Comparison of ENCODE assay signal across 3 cellular contexts in the genomic region with DNA sequence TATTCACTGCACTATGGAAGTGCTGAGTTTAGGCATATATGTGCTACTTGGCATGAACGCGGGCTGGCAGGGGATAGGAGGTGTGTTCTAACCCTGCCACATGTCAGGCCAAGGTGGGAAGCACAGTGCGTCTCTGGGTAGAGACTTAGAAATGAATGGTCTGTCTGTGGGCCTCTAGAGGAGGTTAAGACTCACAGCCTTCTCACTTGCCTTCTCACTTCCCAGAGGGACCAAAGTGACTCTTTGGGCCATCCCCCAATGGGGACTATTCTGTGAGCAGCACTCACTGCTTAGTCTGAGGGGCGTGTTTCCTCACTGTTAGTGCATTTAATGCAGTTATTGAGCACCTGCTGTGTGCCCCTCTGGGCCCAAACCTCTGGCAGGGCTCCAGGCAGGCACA.
A peak's percentile ranks its signal among the peaks of the same experiment; 100 is the strongest.
TF ChIP-seq lines count a peak whose summit lies in the region.

No MANE protein-coding gene starts in this region.

TF ChIP-seq in IMR-90, 13 proteins besides CTCF, POLR2A, EP300 and RAD21:
- no peak for TF ChIP-seq MAFK (IDR thresholded peaks at IDR 0.05; ENCODE audit: low read depth, low read length)
- TF ChIP-seq FOS (IDR thresholded peaks at IDR 0.05; ENCODE audit: low read depth, low read length), result no peak
- no peak for TF ChIP-seq CHD1 (IDR thresholded peaks at IDR 0.05; ENCODE audit: low read depth, low read length)
- no peak for TF ChIP-seq RFX5 (IDR thresholded peaks at IDR 0.05; ENCODE audit: low read depth, low read length)
- no peak for TF ChIP-seq MXI1 (IDR thresholded peaks at IDR 0.05; ENCODE audit: borderline replicate concordance, low read depth, low read length)
- no peak for TF ChIP-seq MAZ (IDR thresholded peaks at IDR 0.05; ENCODE audit: borderline replicate concordance, low read depth, low read length)
- TF ChIP-seq RCOR1 (IDR thresholded peaks at IDR 0.05; ENCODE audit: insufficient replicate concordance, low read length), result no peak
- TF ChIP-seq CEBPB (IDR thresholded peaks at IDR 0.05; ENCODE audit: low read depth, low read length), result no peak
- no peak for TF ChIP-seq BHLHE40 (IDR thresholded peaks at IDR 0.05; ENCODE audit: low read depth, low read length)
- TF ChIP-seq NFE2L2 (IDR thresholded peaks at IDR 0.05; ENCODE audit: low read depth, low read length), result no peak
- TF ChIP-seq, protein P1, sequence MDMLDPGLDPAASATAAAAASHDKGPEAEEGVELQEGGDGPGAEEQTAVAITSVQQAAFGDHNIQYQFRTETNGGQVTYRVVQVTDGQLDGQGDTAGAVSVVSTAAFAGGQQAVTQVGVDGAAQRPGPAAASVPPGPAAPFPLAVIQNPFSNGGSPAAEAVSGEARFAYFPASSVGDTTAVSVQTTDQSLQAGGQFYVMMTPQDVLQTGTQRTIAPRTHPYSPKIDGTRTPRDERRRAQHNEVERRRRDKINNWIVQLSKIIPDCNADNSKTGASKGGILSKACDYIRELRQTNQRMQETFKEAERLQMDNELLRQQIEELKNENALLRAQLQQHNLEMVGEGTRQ (IDR thresholded peaks at IDR 0.05; ENCODE audit: low read depth, low read length), result no peak
- TF ChIP-seq, protein P2, sequence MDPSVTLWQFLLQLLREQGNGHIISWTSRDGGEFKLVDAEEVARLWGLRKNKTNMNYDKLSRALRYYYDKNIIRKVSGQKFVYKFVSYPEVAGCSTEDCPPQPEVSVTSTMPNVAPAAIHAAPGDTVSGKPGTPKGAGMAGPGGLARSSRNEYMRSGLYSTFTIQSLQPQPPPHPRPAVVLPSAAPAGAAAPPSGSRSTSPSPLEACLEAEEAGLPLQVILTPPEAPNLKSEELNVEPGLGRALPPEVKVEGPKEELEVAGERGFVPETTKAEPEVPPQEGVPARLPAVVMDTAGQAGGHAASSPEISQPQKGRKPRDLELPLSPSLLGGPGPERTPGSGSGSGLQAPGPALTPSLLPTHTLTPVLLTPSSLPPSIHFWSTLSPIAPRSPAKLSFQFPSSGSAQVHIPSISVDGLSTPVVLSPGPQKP (IDR thresholded peaks at IDR 0.05; ENCODE audit: borderline replicate concordance, low read depth, low read length), result no peak
- TF ChIP-seq SMC3 (IDR thresholded peaks at IDR 0.05; ENCODE audit: low read depth, low read length), result no peak

TF ChIP-seq in K562, 482 proteins besides CTCF, POLR2A, EP300 and RAD21:
- TF ChIP-seq, protein P3, sequence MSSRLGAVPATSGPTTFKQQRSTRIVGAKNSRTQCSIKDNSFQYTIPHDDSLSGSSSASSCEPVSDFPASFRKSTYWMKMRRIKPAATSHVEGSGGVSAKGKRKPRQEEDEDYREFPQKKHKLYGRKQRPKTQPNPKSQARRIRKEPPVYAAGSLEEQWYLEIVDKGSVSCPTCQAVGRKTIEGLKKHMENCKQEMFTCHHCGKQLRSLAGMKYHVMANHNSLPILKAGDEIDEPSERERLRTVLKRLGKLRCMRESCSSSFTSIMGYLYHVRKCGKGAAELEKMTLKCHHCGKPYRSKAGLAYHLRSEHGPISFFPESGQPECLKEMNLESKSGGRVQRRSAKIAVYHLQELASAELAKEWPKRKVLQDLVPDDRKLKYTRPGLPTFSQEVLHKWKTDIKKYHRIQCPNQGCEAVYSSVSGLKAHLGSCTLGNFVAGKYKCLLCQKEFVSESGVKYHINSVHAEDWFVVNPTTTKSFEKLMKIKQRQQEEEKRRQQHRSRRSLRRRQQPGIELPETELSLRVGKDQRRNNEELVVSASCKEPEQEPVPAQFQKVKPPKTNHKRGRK (tag; IDR thresholded peaks at IDR 0.05), result no peak
- no peak for TF ChIP-seq TEAD2 (tag; IDR thresholded peaks at IDR 0.05)
- 0 out of 2 replicates have a peak, but pooled peaks have one; percentile 44 for TF ChIP-seq ZKSCAN8 (CRISPR knock-in tag; IDR thresholded peaks at IDR 0.05)
- no peak for TF ChIP-seq NFATC3 (IDR thresholded peaks at IDR 0.05)
- TF ChIP-seq, protein P4, sequence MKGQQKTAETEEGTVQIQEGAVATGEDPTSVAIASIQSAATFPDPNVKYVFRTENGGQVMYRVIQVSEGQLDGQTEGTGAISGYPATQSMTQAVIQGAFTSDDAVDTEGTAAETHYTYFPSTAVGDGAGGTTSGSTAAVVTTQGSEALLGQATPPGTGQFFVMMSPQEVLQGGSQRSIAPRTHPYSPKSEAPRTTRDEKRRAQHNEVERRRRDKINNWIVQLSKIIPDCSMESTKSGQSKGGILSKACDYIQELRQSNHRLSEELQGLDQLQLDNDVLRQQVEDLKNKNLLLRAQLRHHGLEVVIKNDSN (CRISPR knock-in tag; IDR thresholded peaks at IDR 0.05), result no peak
- no peak for TF ChIP-seq FOXK1 (CRISPR knock-in tag; IDR thresholded peaks at IDR 0.05; ENCODE audit: borderline replicate concordance)
- no peak for TF ChIP-seq BACH1 (tag; IDR thresholded peaks at IDR 0.05)

TF ChIP-seq in HepG2, 621 proteins besides CTCF, POLR2A, EP300 and RAD21:
- peak; percentile 82; the same call in 1 of the 2 replicates for TF ChIP-seq ZKSCAN8 (CRISPR knock-in tag; IDR thresholded peaks at IDR 0.05; ENCODE audit: borderline replicate concordance)
- no peak for TF ChIP-seq ZNF703 (CRISPR knock-in tag; IDR thresholded peaks at IDR 0.05; ENCODE audit: borderline replicate concordance)
